In the genomic region with DNA sequence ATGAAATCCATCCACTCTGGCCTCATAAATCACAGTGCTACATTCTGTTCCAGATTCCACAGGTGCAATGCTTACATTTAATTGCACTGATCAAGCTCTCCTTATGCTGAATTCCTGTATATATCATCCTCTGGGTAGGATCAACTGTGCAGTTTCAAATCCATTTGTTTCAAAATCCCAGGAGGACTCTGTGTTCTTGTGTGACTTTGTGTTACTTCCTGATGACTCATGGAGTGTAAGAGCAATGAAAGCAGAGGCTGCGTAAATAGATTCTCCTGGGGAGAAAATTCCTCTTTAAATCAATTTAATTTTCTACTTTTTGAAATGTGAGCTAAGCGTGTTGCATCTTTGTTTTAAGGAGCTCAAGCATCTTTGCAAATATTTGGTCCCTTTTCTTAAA, we compare ENCODE assay signal across 14 cellular contexts.
DNase-seq lines count a peak whose midpoint lies in the region; ATAC-seq, FAIRE-seq and TF ChIP-seq lines count a peak whose summit lies in the region.
"Had no signal": no experiment of that assay in that cellular context is flagged by ENCODE, and none has a peak within 500 bp of the region (broad histone marks: within the 10 kb centered on the region; RNA-seq: fewer than 3 reads in every experiment).

No MANE protein-coding gene starts in this region.

- no peaks in the 10 kb centered on the region for H3K36me3 ChIP-seq in endothelial cell of umbilical vein (ENCODE audit: control insufficient read depth in 2 of 2, extremely low read depth in 1 of 2, insufficient read depth in 2 of 2, low read length in 2 of 2)

- H3K27ac ChIP-seq in endothelial cell of umbilical vein (ENCODE audit: insufficient read depth, low read depth, low read length) (peak overlapping the region; percentile 36), substantia nigra (ENCODE audit: low read depth, low read length, poor library complexity, severe bottlenecking) (no peak overlapping the region)
- H3K27ac ChIP-seq: psoas muscle had no signal

- no peak for TF ChIP-seq CTCF in endothelial cell of umbilical vein (IDR thresholded peaks at IDR 0.05; ENCODE audit: extremely low read depth in 1 of 2, insufficient read depth in 1 of 2, low read depth in 1 of 2, low read length in 2 of 2)

- intact Hi-C loops in endothelial cell of umbilical vein (cut with micrococcal nuclease): loop anchor here (2.0 kb wide), 1 partner anchor 18 kb away; no protein-coding TSS in a partner anchor

- ATAC-seq in GM18858 (IDR thresholded peaks at IDR 0.05; ENCODE audit: unreplicated experiment) (no peak), HG02852 (IDR thresholded peaks at IDR 0.05; ENCODE audit: unreplicated experiment) (no peak)
- ATAC-seq: activated CD8-positive, alpha-beta memory T cell treated with anti-CD3 and anti-CD28 coated beads, Interleukin-2, amount 10 ng/mL, durations not matched to agents 7 days and 5 days; Panc1; psoas muscle had no signal

- dilution Hi-C loops in endothelial cell of umbilical vein (cut with MboI; ENCODE audit: extremely low pct_ligation_motif_present, low sequenced_read_pairs): no loop called here

- BruUV-seq in endothelial cell of umbilical vein (replicated peaks; lab: Mats Ljungman, UMichigan): no TSS peak

- H2AFZ ChIP-seq in endothelial cell of umbilical vein (ENCODE audit: low read depth, low read length): peak overlapping the region; percentile 6

- CTCF ChIA-PET in endothelial cell of umbilical vein (lab: Charles Lee): interaction anchor here (0.5 to 2.6 kb wide), 10 partner anchors 11 to 299 kb away, joined by 3 to 8 read pairs (median 4); no protein-coding TSS in a partner anchor

- POLR2A ChIA-PET in endothelial cell of umbilical vein (lab: Charles Lee): no interaction called here

- no peaks in the 10 kb centered on the region for H3K27me3 ChIP-seq in endothelial cell of umbilical vein (ENCODE audit: control insufficient read depth in 2 of 2, insufficient read depth in 2 of 2, low read length in 2 of 2)

- H3K4me1 ChIP-seq in endothelial cell of umbilical vein (ENCODE audit: control insufficient read depth, extremely low read depth, insufficient read depth, low read length): peaks cover 15% of the 10 kb centered on the region
- H3K4me1 ChIP-seq: psoas muscle had no signal

- H3K79me2 ChIP-seq in endothelial cell of umbilical vein (ENCODE audit: control insufficient read depth, insufficient read depth, low read length): no peaks in the 10 kb centered on the region

- no peaks in the 10 kb centered on the region for H3K9me3 ChIP-seq in endothelial cell of umbilical vein (replicated peaks; ENCODE audit: control insufficient read depth, insufficient read depth, low read length)
- H3K9me3 ChIP-seq: psoas muscle had no signal

- H3K4me2 ChIP-seq in endothelial cell of umbilical vein (ENCODE audit: insufficient read depth, low read length): peak overlapping the region; percentile 72

- H4K20me1 ChIP-seq in endothelial cell of umbilical vein (replicated peaks; ENCODE audit: control insufficient read depth, extremely low read depth, insufficient read depth, low read length): no peaks in the 10 kb centered on the region

- TF ChIP-seq POLR2A in endothelial cell of umbilical vein (IDR thresholded peaks at IDR 0.05; ENCODE audit: low read depth, low read length): no peak

- FAIRE-seq in endothelial cell of umbilical vein (lab: Jason Lieb, UNC): peak; percentile 92

- peak overlapping the region; percentile 47 for H3K9ac ChIP-seq in endothelial cell of umbilical vein (replicated peaks; ENCODE audit: extremely low read depth, insufficient read depth, low read length)

- DNase-seq in Daoy (ENCODE audit: low read depth): peak; percentile 38
- peak; percentile 51 for DNase-seq in RKO (ENCODE audit: low spot score)
- DNase-seq in endothelial cell of umbilical vein (ENCODE audit: low read depth, low spot score): peak; percentile 77
- DNase-seq in non-pigmented ciliary epithelial cell (ENCODE audit: low read depth): peak; percentile 45
- DNase-seq in substantia nigra (lab: John Stamatoyannopoulos, UW): no peak
- DNase-seq in effector CD8-positive, alpha-beta T cell (lab: John Stamatoyannopoulos, UW): no peak
- DNase-seq: activated CD8-positive, alpha-beta memory T cell treated with anti-CD3 and anti-CD28 coated beads, Interleukin-2, amount 10 ng/mL, durations not matched to agents 7 days and 5 days; activated naive CD8-positive, alpha-beta T cell treated with anti-CD3 and anti-CD28 coated beads for 36 hours; CD8-positive, alpha-beta memory T cell; NCI-H226; psoas muscle had no signal

- H3K4me3 ChIP-seq in endothelial cell of umbilical vein (replicated peaks in 1 of 3; ENCODE audit: insufficient read depth in 1 of 3, low read depth in 1 of 3, low read length in 3 of 3): no peak overlapping the region
- H3K4me3 ChIP-seq: psoas muscle had no signal

- H3K9me1 ChIP-seq in endothelial cell of umbilical vein (replicated peaks; ENCODE audit: control insufficient read depth, extremely low read depth, insufficient read depth, low read length): no peaks in the 10 kb centered on the region

TF ChIP-seq in endothelial cell of umbilical vein, 7 proteins besides CTCF, POLR2A, EP300 and RAD21:
- TF ChIP-seq FOS (IDR thresholded peaks at IDR 0.05; ENCODE audit: borderline replicate concordance, insufficient read depth, low read length) (peak; percentile 87), JUN (IDR thresholded peaks at IDR 0.05; ENCODE audit: borderline replicate concordance, insufficient read depth, insufficient read length, low read depth) (peak; percentile 81), POLR2AphosphoS5 (IDR thresholded peaks at IDR 0.05; ENCODE audit: insufficient read depth, low read depth, low read length) (peak; percentile 46), GATA2 (IDR thresholded peaks at IDR 0.05; ENCODE audit: insufficient read depth, insufficient read length, low read depth, low read length) (no peak), MYC (IDR thresholded peaks at IDR 0.05; ENCODE audit: low read depth, low read length) (no peak)
- TF ChIP-seq, protein P1, sequence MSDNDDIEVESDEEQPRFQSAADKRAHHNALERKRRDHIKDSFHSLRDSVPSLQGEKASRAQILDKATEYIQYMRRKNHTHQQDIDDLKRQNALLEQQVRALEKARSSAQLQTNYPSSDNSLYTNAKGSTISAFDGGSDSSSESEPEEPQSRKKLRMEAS (IDR thresholded peaks at IDR 0.05; ENCODE audit: insufficient read depth, insufficient read length): no peak

Comparison
In these comparisons a context has a peak if more than half of its experiments do, and no peak if none do; other contexts are left out.
1. DNase-seq: peak in Daoy (single experiment), RKO (single experiment), endothelial cell of umbilical vein (single experiment) and non-pigmented ciliary epithelial cell (single experiment); none in substantia nigra (0 of 49) and effector CD8-positive, alpha-beta T cell (single experiment).